ENCODE assay signal across 13 cellular contexts in genomic region chr7:68063171-68063570, GRCh38.
A peak's percentile ranks its signal among the peaks of the same experiment; 100 is the strongest.
DNase-seq lines count a peak whose midpoint lies in the region; ATAC-seq and TF ChIP-seq lines count a peak whose summit lies in the region.
"Had no signal": no experiment of that assay in that cellular context is flagged by ENCODE, and none has a peak within 500 bp of the region (broad histone marks: within the 10 kb centered on the region; RNA-seq: fewer than 3 reads in every experiment).

No MANE protein-coding gene starts in this region.

- peak; percentile 58 for TF ChIP-seq CTCF in A673 (conservative IDR thresholded peaks at IDR 0.05; ENCODE audit: low read depth, low read length)
- TF ChIP-seq CTCF in GM12873 (IDR thresholded peaks at IDR 0.05; ENCODE audit: insufficient read depth, low read depth, low read length, missing control alignments), result peak; percentile 20
- TF ChIP-seq CTCF in PC-9 (conservative IDR thresholded peaks at IDR 0.05), result peak; percentile 41; the same call in 1 of the 2 replicates

- H3K4me3 ChIP-seq in A673 (ENCODE audit: low read depth, low read length, poor library complexity, severe bottlenecking) (no peak overlapping the region), PC-9 (no peak overlapping the region)
- H3K4me3 ChIP-seq: SJSA1 had no signal

- peaks cover 3% of the 10 kb centered on the region for H3K9me3 ChIP-seq in A673 (ENCODE audit: low read depth, low read length, poor library complexity, severe bottlenecking)
- H3K9me3 ChIP-seq in PC-9 (ENCODE audit: insufficient read depth, low read depth), result no peaks in the 10 kb centered on the region
- H3K9me3 ChIP-seq: SJSA1 had no signal

- H3K27me3 ChIP-seq in A673 (replicated peaks; ENCODE audit: insufficient read depth, low read depth, low read length, poor library complexity) (no peaks in the 10 kb centered on the region), PC-9 (ENCODE audit: insufficient read depth, low read depth) (no peaks in the 10 kb centered on the region)
- H3K27me3 ChIP-seq: SJSA1 had no signal

- no peaks in the 10 kb centered on the region for H3K36me3 ChIP-seq in A673 (ENCODE audit: insufficient read depth, low read length, poor library complexity, severe bottlenecking)
- no peaks in the 10 kb centered on the region for H3K36me3 ChIP-seq in PC-9 (ENCODE audit: low read depth)
- H3K36me3 ChIP-seq: SJSA1 had no signal

- peaks cover 0 to 2% of the 10 kb centered on the region in 2 donors for H3K9me3 Mint-ChIP-seq in stimulated activated naive B cell treated with anti-CD40 and anti-IgM and Interleukin-4, amounts not matched to agents 10 μg/mL and 1 μg/mL and 100 μg/mL, for 72 hours

- H3K79me2 ChIP-seq in PC-9 (ENCODE audit: low read depth), result no peaks in the 10 kb centered on the region

- H3K4me1 Mint-ChIP-seq in stimulated activated naive B cell treated with anti-CD40 and anti-IgM and Interleukin-4, amounts not matched to agents 10 μg/mL and 1 μg/mL and 100 μg/mL, for 72 hours, result no peaks in the 10 kb centered on the region
- H3K4me1 Mint-ChIP-seq: activated naive CD8-positive, alpha-beta T cell treated with anti-CD3 and anti-CD28 coated beads, Interleukin-2, amount 10 ng/mL, durations not matched to agents 7 days and 5 days; CD4-positive, CD25-positive, alpha-beta regulatory T cell had no signal

- no peak overlapping the region for H3K4me2 ChIP-seq in PC-9

- no peaks in the 10 kb centered on the region for H3F3A ChIP-seq in PC-9 (ENCODE audit: insufficient read depth, low read depth)

- H3K27ac Mint-ChIP-seq in stimulated activated naive B cell treated with anti-CD40 and anti-IgM and Interleukin-4, amounts not matched to agents 10 μg/mL and 1 μg/mL and 100 μg/mL, for 72 hours, result no peak overlapping the region
- H3K27ac Mint-ChIP-seq: activated naive CD8-positive, alpha-beta T cell treated with anti-CD3 and anti-CD28 coated beads, Interleukin-2, amount 10 ng/mL, durations not matched to agents 7 days and 5 days; CD4-positive, CD25-positive, alpha-beta regulatory T cell had no signal

- BruUV-seq in A673 (replicated peaks; lab: Mats Ljungman, UMichigan) (no TSS peak), PC-9 (replicated peaks; lab: Mats Ljungman, UMichigan) (no TSS peak)

- CTCF ChIA-PET in A673 (lab: Charles Lee), result interaction anchor here (0.7 kb wide), 1 partner anchor 1367 kb away, joined by 5 read pairs; no protein-coding TSS in a partner anchor
- CTCF ChIA-PET in PC-9 (lab: Charles Lee), result no interaction called here

- intact Hi-C loops in A673 (cut with micrococcal nuclease; ENCODE audit: unreplicated experiment) (no loop called here), PC-9 (cut with micrococcal nuclease; ENCODE audit: unreplicated experiment) (no loop called here)

- no peaks in the 10 kb centered on the region for H3K36me3 Mint-ChIP-seq in stimulated activated naive B cell treated with anti-CD40 and anti-IgM and Interleukin-4, amounts not matched to agents 10 μg/mL and 1 μg/mL and 100 μg/mL, for 72 hours
- H3K36me3 Mint-ChIP-seq: activated naive CD8-positive, alpha-beta T cell treated with anti-CD3 and anti-CD28 coated beads, Interleukin-2, amount 10 ng/mL, durations not matched to agents 7 days and 5 days; CD4-positive, CD25-positive, alpha-beta regulatory T cell had no signal

- POLR2A ChIA-PET in A673 (lab: Charles Lee; ENCODE audit: low non-redundant PET), result no interaction called here
- POLR2A ChIA-PET in PC-9 (lab: Charles Lee; ENCODE audit: unreplicated experiment), result no interaction called here

- peaks cover 3% of the 10 kb centered on the region for H3K4me1 ChIP-seq in A673 (ENCODE audit: insufficient read depth, low read length, poor library complexity, severe bottlenecking)
- H3K4me1 ChIP-seq in PC-9 (replicated peaks; ENCODE audit: insufficient read depth), result no peaks in the 10 kb centered on the region
- H3K4me1 ChIP-seq: SJSA1 had no signal

- no peaks in the 10 kb centered on the region for H3K9me2 ChIP-seq in PC-9 (ENCODE audit: insufficient read depth)

- DNase-seq in A673 (ENCODE audit: low spot score), result peak; percentile 30
- DNase-seq in PC-9, result no peak
- peak; percentile 48 for DNase-seq in iPS-NIHi11 (ENCODE audit: low spot score)
- no peak for DNase-seq in activated CD4-positive, alpha-beta T cell treated with anti-CD3 and anti-CD28 coated beads, Interleukin-2, amount 50 U/mL, for 1 hour
- DNase-seq in stimulated activated naive B cell treated with anti-CD40 and anti-IgM and Interleukin-4, amounts not matched to agents 10 μg/mL and 1 μg/mL and 100 μg/mL, for 72 hours, result no peak
- DNase-seq in NCI-H345 treated with DMSO at 0.1 percent for 48 hours (lab: John Stamatoyannopoulos, UW; ENCODE audit: unreplicated experiment), result no peak
- DNase-seq: activated naive CD8-positive, alpha-beta T cell treated with anti-CD3 and anti-CD28 coated beads, Interleukin-2, amount 10 ng/mL, durations not matched to agents 7 days and 5 days; CD4-positive, CD25-positive, alpha-beta regulatory T cell; NCI-H1930; right cardiac atrium had no signal

- H4K20me1 ChIP-seq in PC-9 (ENCODE audit: insufficient read depth), result no peaks in the 10 kb centered on the region

- H3K27ac ChIP-seq in A673 (ENCODE audit: low read depth, low read length, poor library complexity, severe bottlenecking) (no peak overlapping the region), PC-9 (no peak overlapping the region)
- H3K27ac ChIP-seq: SJSA1 had no signal

- no peaks in the 10 kb centered on the region for H3K27me3 Mint-ChIP-seq in stimulated activated naive B cell treated with anti-CD40 and anti-IgM and Interleukin-4, amounts not matched to agents 10 μg/mL and 1 μg/mL and 100 μg/mL, for 72 hours
- H3K27me3 Mint-ChIP-seq: activated naive CD8-positive, alpha-beta T cell treated with anti-CD3 and anti-CD28 coated beads, Interleukin-2, amount 10 ng/mL, durations not matched to agents 7 days and 5 days had no signal

- H3K4me3 Mint-ChIP-seq in stimulated activated naive B cell treated with anti-CD40 and anti-IgM and Interleukin-4, amounts not matched to agents 10 μg/mL and 1 μg/mL and 100 μg/mL, for 72 hours, result no peak overlapping the region
- H3K4me3 Mint-ChIP-seq: activated naive CD8-positive, alpha-beta T cell treated with anti-CD3 and anti-CD28 coated beads, Interleukin-2, amount 10 ng/mL, durations not matched to agents 7 days and 5 days; CD4-positive, CD25-positive, alpha-beta regulatory T cell had no signal

- H2AFZ ChIP-seq in PC-9, result no peak overlapping the region

- ATAC-seq in GM18870 (IDR thresholded peaks at IDR 0.05; ENCODE audit: unreplicated experiment), result no peak
- ATAC-seq in stimulated activated naive B cell treated with anti-CD40 and anti-IgM and Interleukin-4, amounts not matched to agents 10 μg/mL and 1 μg/mL and 100 μg/mL, for 72 hours (replicated peaks), result no peak
- ATAC-seq: right cardiac atrium had no signal

Comparison
In these comparisons a context has a peak if more than half of its experiments do, and no peak if none do; other contexts are left out.
1. DNase-seq: peak in A673 (single experiment) and iPS-NIHi11 (single experiment); none in PC-9 (0 of 2), activated CD4-positive, alpha-beta T cell treated with anti-CD3 and anti-CD28 coated beads, Interleukin-2, amount 50 U/mL, for 1 hour (single experiment), stimulated activated naive B cell treated with anti-CD40 and anti-IgM and Interleukin-4, amounts not matched to agents 10 μg/mL and 1 μg/mL and 100 μg/mL, for 72 hours (single experiment) and NCI-H345 treated with DMSO at 0.1 percent for 48 hours (single experiment).
2. Peak in every context shown above with its lines, with median percentiles within 50 percentile points of each other: CTCF ChIP-seq.